In the genomic region with DNA sequence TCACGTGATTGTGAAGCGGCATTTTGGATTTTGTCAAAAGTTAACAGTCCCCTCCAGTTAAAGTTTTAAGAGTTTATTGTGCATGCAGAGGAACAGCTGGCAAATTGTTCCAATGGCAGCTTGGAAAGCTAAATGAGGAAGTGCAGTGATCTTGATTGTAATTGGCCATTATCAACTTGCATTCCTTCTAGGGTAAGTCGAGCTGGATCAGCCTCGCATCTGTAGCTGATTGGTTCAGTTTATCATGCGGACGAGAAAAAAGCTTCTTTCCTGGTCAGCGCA, we compare ENCODE assay signal across 8 cellular contexts. TPM values are rescaled to one million over a fixed set of nuclear protein-coding genes. Genes with fewer than 3 reads are reported as not detected.
DNase-seq lines count a peak whose midpoint lies in the region; ATAC-seq and TF ChIP-seq lines count a peak whose summit lies in the region.

No MANE protein-coding gene starts in this region.

- no peaks in the 10 kb centered on the region for H3K9me3 Mint-ChIP-seq in stimulated activated effector memory CD8-positive, alpha-beta T cell treated with anti-CD3 and anti-CD28 coated beads, Interleukin-12 subunit alpha, Interleukin-12 subunit beta, amount 100 ng/mL, for 72 hours

- TF ChIP-seq CTCF in astrocyte of the spinal cord (IDR thresholded peaks at IDR 0.05; ENCODE audit: low read depth, low read length) = no peak

- DNase-seq in Caki2 (ENCODE audit: low read depth) (peak; percentile 61), NCI-H69 (lab: John Stamatoyannopoulos, UW) (peak; percentile 57), astrocyte of the spinal cord (ENCODE audit: low read depth, low spot score) (peak; percentile 75), inferior parietal cortex (ENCODE audit: extremely low spot score) (peak; percentile 59), NCI-H510A treated with DMSO at 0.1 percent for 48 hours (lab: John Stamatoyannopoulos, UW) (no peak)
- DNase-seq in stimulated activated effector memory CD8-positive, alpha-beta T cell treated with anti-CD3 and anti-CD28 coated beads, Interleukin-12 subunit alpha, Interleukin-12 subunit beta, amount 100 ng/mL, for 72 hours (ENCODE audit: low spot score in 2 of 2) = no peak

- H3K4me3 Mint-ChIP-seq in stimulated activated effector memory CD8-positive, alpha-beta T cell treated with anti-CD3 and anti-CD28 coated beads, Interleukin-12 subunit alpha, Interleukin-12 subunit beta, amount 100 ng/mL, for 72 hours = peak overlapping the region; percentile 98

- peaks cover 30% of the 10 kb centered on the region for H3K36me3 Mint-ChIP-seq in stimulated activated effector memory CD8-positive, alpha-beta T cell treated with anti-CD3 and anti-CD28 coated beads, Interleukin-12 subunit alpha, Interleukin-12 subunit beta, amount 100 ng/mL, for 72 hours

- in situ Hi-C loops in Caki2 (cut with HindIII; ENCODE audit: low pct_unique_long_range_greater_than_20kb, low sequenced_read_pairs) (no loop called here), astrocyte of the spinal cord (cut with HindIII; ENCODE audit: low sequenced_read_pairs) (no loop called here)

- H3K4me3 ChIP-seq in astrocyte of the spinal cord (ENCODE audit: low read depth, low read length) = peak overlapping the region; percentile 91

- peaks cover 38% of the 10 kb centered on the region for H3K4me1 Mint-ChIP-seq in stimulated activated effector memory CD8-positive, alpha-beta T cell treated with anti-CD3 and anti-CD28 coated beads, Interleukin-12 subunit alpha, Interleukin-12 subunit beta, amount 100 ng/mL, for 72 hours

- peak overlapping the region; percentile 96 for H3K27ac Mint-ChIP-seq in stimulated activated effector memory CD8-positive, alpha-beta T cell treated with anti-CD3 and anti-CD28 coated beads, Interleukin-12 subunit alpha, Interleukin-12 subunit beta, amount 100 ng/mL, for 72 hours

- ATAC-seq in GM21381 (IDR thresholded peaks at IDR 0.05; ENCODE audit: unreplicated experiment) = peak; percentile 4
- no peak for ATAC-seq in stimulated activated effector memory CD8-positive, alpha-beta T cell treated with anti-CD3 and anti-CD28 coated beads, Interleukin-12 subunit alpha, Interleukin-12 subunit beta, amount 100 ng/mL, for 72 hours
- no peak for ATAC-seq in HG02588 (IDR thresholded peaks at IDR 0.05; ENCODE audit: unreplicated experiment)

RNA-seq across cellular contexts. Expression of a gene that starts 0.6 kb away (rescaled TPM):
- 8.7 and 12.2 TPM in 2 replicates for total RNA-seq in Caki2 (2014; rRNA removed; shearing (Covaris generic); ENCODE audit: low replicate concordance)

RNA-seq across cellular contexts. Expression of a gene that starts 7.3 kb away (rescaled TPM):
- 1,239 and 1,635 TPM in 2 replicates for total RNA-seq in Caki2 (2014; rRNA removed; shearing (Covaris generic); ENCODE audit: low replicate concordance)

RNA-seq across cellular contexts. Expression of a gene that starts 26.8 kb away (rescaled TPM):
- 11.9 and 17.8 TPM in 2 replicates for total RNA-seq in Caki2 (2014; rRNA removed; shearing (Covaris generic); ENCODE audit: low replicate concordance)

RNA-seq across cellular contexts. Expression of a gene that starts 31.2 kb away (rescaled TPM):
- 5.3 and 6.7 TPM in 2 replicates for total RNA-seq in Caki2 (2014; rRNA removed; shearing (Covaris generic); ENCODE audit: low replicate concordance)

RNA-seq across cellular contexts. Expression of a gene that starts 34.5 kb away (rescaled TPM):
- total RNA-seq in Caki2 (2014; rRNA removed; shearing (Covaris generic); ENCODE audit: low replicate concordance) = 31.4 and 31.7 TPM in 2 replicates

Comparison
In these comparisons a context has a peak if more than half of its experiments do, and no peak if none do; other contexts are left out.
1. DNase-seq: peak in Caki2 (single experiment), NCI-H69 (single experiment), astrocyte of the spinal cord (single experiment) and inferior parietal cortex (single experiment); none in stimulated activated effector memory CD8-positive, alpha-beta T cell treated with anti-CD3 and anti-CD28 coated beads, Interleukin-12 subunit alpha, Interleukin-12 subunit beta, amount 100 ng/mL, for 72 hours (0 of 2) and NCI-H510A treated with DMSO at 0.1 percent for 48 hours (single experiment).